11 cellular contexts compared by ENCODE assay signal in genomic region chr1:146039844-146040194, GRCh38. TPM values are rescaled to one million over a fixed set of nuclear protein-coding genes. Genes with fewer than 3 reads are reported as not detected.
DNase-seq lines count a peak whose midpoint lies in the region; ATAC-seq, FAIRE-seq and TF ChIP-seq lines count a peak whose summit lies in the region.
"Had no signal": no experiment of that assay in that cellular context is flagged by ENCODE, and none has a peak within 500 bp of the region (broad histone marks: within the 10 kb centered on the region; RNA-seq: fewer than 3 reads in every experiment).

No MANE protein-coding gene starts in this region.

- H3K27me3 ChIP-seq in pancreas, result no peaks in the 10 kb centered on the region

- no peaks in the 10 kb centered on the region for H3K36me3 ChIP-seq in pancreas
- H3K36me3 ChIP-seq: neutrophil had no signal

- TF ChIP-seq CTCF in progenitor cell of endocrine pancreas (IDR thresholded peaks at IDR 0.05; ENCODE audit: unreplicated experiment), result no peak
- TF ChIP-seq CTCF in pancreas (IDR thresholded peaks at IDR 0.05), result no peak

- intact Hi-C loops in dendritic cell treated with granulocyte-macrophage colony-stimulating factor and Interleukin-4, amounts not matched to agents 40 ng/mL and 50 ng/mL, for 4 days (cut with micrococcal nuclease), result no loop called here
- intact Hi-C loops in pancreas (cut with DNase I), result no loop called here

- peaks cover 7 to 9% (median 7%) of the 10 kb centered on the region in 3 donors for H3K4me1 ChIP-seq in pancreas

- 65 to 71% methylated on average over 9 of the region's 9 CpGs for WGBS in pancreas, 2 donors

- peaks cover 13% of the 10 kb centered on the region for H3K27me3 Mint-ChIP-seq in dendritic cell treated with granulocyte-macrophage colony-stimulating factor and Interleukin-4, amounts not matched to agents 40 ng/mL and 50 ng/mL, for 4 days
- H3K27me3 Mint-ChIP-seq in progenitor cell of endocrine pancreas, result no peaks in the 10 kb centered on the region

- H3K27ac Mint-ChIP-seq in dendritic cell treated with granulocyte-macrophage colony-stimulating factor and Interleukin-4, amounts not matched to agents 40 ng/mL and 50 ng/mL, for 4 days, result peak overlapping the region; percentile 76
- H3K27ac Mint-ChIP-seq in progenitor cell of endocrine pancreas, result peak overlapping the region; percentile 99

- H3K36me3 Mint-ChIP-seq in dendritic cell treated with granulocyte-macrophage colony-stimulating factor and Interleukin-4, amounts not matched to agents 40 ng/mL and 50 ng/mL, for 4 days (ENCODE audit: low read depth), result no peaks in the 10 kb centered on the region
- no peaks in the 10 kb centered on the region for H3K36me3 Mint-ChIP-seq in progenitor cell of endocrine pancreas (ENCODE audit: insufficient read depth)

- H3K4me3 Mint-ChIP-seq in dendritic cell treated with granulocyte-macrophage colony-stimulating factor and Interleukin-4, amounts not matched to agents 40 ng/mL and 50 ng/mL, for 4 days, result no peak overlapping the region
- peak overlapping the region; percentile 99 for H3K4me3 Mint-ChIP-seq in progenitor cell of endocrine pancreas (ENCODE audit: low read depth)

- no peak overlapping the region for H3K4me3 ChIP-seq in pancreas

- H3K27ac ChIP-seq in pancreas, result no peak overlapping the region
- H3K27ac ChIP-seq: neutrophil had no signal

- H3K9me3 Mint-ChIP-seq in dendritic cell treated with granulocyte-macrophage colony-stimulating factor and Interleukin-4, amounts not matched to agents 40 ng/mL and 50 ng/mL, for 4 days, result no peaks in the 10 kb centered on the region
- no peaks in the 10 kb centered on the region for H3K9me3 Mint-ChIP-seq in progenitor cell of endocrine pancreas (ENCODE audit: low read depth)

- H3K4me1 Mint-ChIP-seq in dendritic cell treated with granulocyte-macrophage colony-stimulating factor and Interleukin-4, amounts not matched to agents 40 ng/mL and 50 ng/mL, for 4 days (ENCODE audit: low read depth), result peaks cover 42% of the 10 kb centered on the region
- H3K4me1 Mint-ChIP-seq in progenitor cell of endocrine pancreas (ENCODE audit: low read depth), result peaks cover 8% of the 10 kb centered on the region

- DNase-seq in Daoy (ENCODE audit: low read depth), result peak; percentile 11
- peak; percentile 93 for DNase-seq in NCI-H345 treated with DMSO at 0.1 percent for 48 hours (lab: John Stamatoyannopoulos, UW; ENCODE audit: unreplicated experiment)
- no peak for DNase-seq in progenitor cell of endocrine pancreas (ENCODE audit: low spot score, unreplicated experiment)
- no peak for DNase-seq in GF-D8 (lab: John Stamatoyannopoulos, UW)
- no peak for DNase-seq in pancreas
- no peak for DNase-seq in KG1 (lab: John Stamatoyannopoulos, UW)
- no peak for DNase-seq in T-helper 2 cell

- no peak for ATAC-seq in pancreas

- H3K9me3 ChIP-seq in pancreas, result no peaks in the 10 kb centered on the region
- H3K9me3 ChIP-seq: neutrophil had no signal

- FAIRE-seq in pancreas (lab: Jason Lieb, UNC), result no peak
- FAIRE-seq: endometrium had no signal

RNA-seq across cellular contexts. Expression of gene HJV, which starts 18.3 kb away (rescaled TPM):
- total RNA-seq in Daoy (2014; rRNA removed; shearing (Covaris generic)), result not detected in 2 replicates
- total RNA-seq in progenitor cell of endocrine pancreas, result not detected in 2 replicates
- total RNA-seq in pancreas, result not detected
- polyA plus RNA-seq in pancreas, result under 1 TPM in 1 of 2 donors, not detected in 1; 0.07 TPM
- total RNA-seq: subcutaneous adipose tissue had no signal

RNA-seq across cellular contexts. Expression of gene TXNIP, which starts 43.4 kb away (rescaled TPM):
- 2.6 and 2.8 TPM in 2 replicates for total RNA-seq in Daoy (2014; rRNA removed; shearing (Covaris generic))
- total RNA-seq in progenitor cell of endocrine pancreas, result 38.1 and 38.8 TPM in 2 replicates
- total RNA-seq in pancreas, result 100 to 1,000 TPM; 167 to 491 (median 295) TPM
- 100 to 1,000 TPM; 105 to 224 TPM for polyA plus RNA-seq in pancreas

Comparison
In these comparisons a context has a peak if more than half of its experiments do, and no peak if none do; other contexts are left out.
1. DNase-seq: peak in Daoy (single experiment) and NCI-H345 treated with DMSO at 0.1 percent for 48 hours (single experiment); none in progenitor cell of endocrine pancreas (single experiment), GF-D8 (single experiment), pancreas (0 of 6), KG1 (single experiment) and T-helper 2 cell (0 of 5).
2. RNA of gene TXNIP, which starts 43.4 kb away (total RNA-seq): 167 to 491 TPM in pancreas and 38.1 to 38.8 TPM in progenitor cell of endocrine pancreas; 2.6 to 2.8 TPM in Daoy; every median in the first group is over 10 times any median in the second.